In the genomic region with DNA sequence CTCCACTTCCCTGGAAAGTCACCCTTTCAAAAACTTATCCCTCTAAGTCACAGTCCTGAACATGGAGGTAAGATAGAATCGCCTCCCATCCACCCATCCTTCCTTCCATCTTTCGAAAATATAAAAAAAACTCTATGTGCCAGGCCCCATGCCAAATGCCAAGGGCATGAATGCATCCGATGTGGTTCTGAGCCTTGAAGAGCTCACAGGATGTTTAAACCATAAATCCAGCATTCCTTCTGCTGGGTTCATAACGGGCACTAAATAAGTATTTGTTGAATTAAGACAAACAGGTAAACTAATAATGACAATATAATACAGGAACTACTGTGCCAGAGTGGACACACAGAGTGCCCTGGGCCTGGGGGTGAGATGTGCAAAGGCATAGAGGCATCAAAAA, we compare ENCODE assay signal across 15 cellular contexts.
DNase-seq lines count a peak whose midpoint lies in the region.
"Had no signal": no experiment of that assay in that cellular context is flagged by ENCODE, and none has a peak within 500 bp of the region (broad histone marks: within the 10 kb centered on the region; RNA-seq: fewer than 3 reads in every experiment).

No MANE protein-coding gene starts in this region.

- no peaks in the 10 kb centered on the region for H3K9me2 ChIP-seq in Karpas-422 (replicated peaks; ENCODE audit: insufficient read depth, low read length)

- H3K27ac ChIP-seq in Karpas-422 (ENCODE audit: low read length) = peak overlapping the region; percentile 100
- H3K27ac ChIP-seq: pancreas had no signal

- H3K9ac ChIP-seq in Karpas-422 (ENCODE audit: low read length) = peak overlapping the region; percentile 71

- peak; percentile 41 for DNase-seq in AG08396 (ENCODE audit: low spot score)
- DNase-seq in Karpas-422 = peak; percentile 58
- DNase-seq in astrocyte of the hippocampus (ENCODE audit: low read depth, low spot score) = peak; percentile 68
- peak; percentile 78 for DNase-seq in glomerular visceral epithelial cell (ENCODE audit: extremely low spot score)
- no peak for DNase-seq in COR-L47 (lab: John Stamatoyannopoulos, UW)
- DNase-seq in DMS79 treated with DMSO at 0.1 percent for 48 hours (lab: John Stamatoyannopoulos, UW) = no peak
- no peak for DNase-seq in mucosa of gallbladder (ENCODE audit: low spot score)
- no peak for DNase-seq in stimulated activated CD4-positive, alpha-beta T cell treated with anti-CD3 and anti-CD28 coated beads, Interleukin-1b, Interleukin-23, amount 100 ng/mL, for 48 hours
- DNase-seq: activated CD8-positive, alpha-beta memory T cell treated with anti-CD3 and anti-CD28 coated beads for 24 hours; activated naive CD4-positive, alpha-beta T cell; KG1; NCI-H187; pancreas; SHP77 treated with DMSO at 0.1 percent for 48 hours; trophoblast cell had no signal

- H3K27me3 ChIP-seq in Karpas-422 (ENCODE audit: low read length) = no peaks in the 10 kb centered on the region
- H3K27me3 ChIP-seq: pancreas had no signal

- no peaks in the 10 kb centered on the region for H4K20me1 ChIP-seq in Karpas-422 (ENCODE audit: insufficient read depth, low read depth, low read length)

- no peaks in the 10 kb centered on the region for H3K36me3 ChIP-seq in Karpas-422 (ENCODE audit: insufficient read depth, low read length)
- H3K36me3 ChIP-seq: pancreas had no signal

- H3K79me2 ChIP-seq in Karpas-422 (ENCODE audit: low read length) = no peaks in the 10 kb centered on the region

- peak overlapping the region; percentile 61 for H3K4me2 ChIP-seq in Karpas-422 (ENCODE audit: low read depth, low read length, poor library complexity, severe bottlenecking)

- no peaks in the 10 kb centered on the region for H3K9me3 ChIP-seq in Karpas-422 (ENCODE audit: low read length)
- H3K9me3 ChIP-seq: pancreas had no signal

- H2AFZ ChIP-seq in Karpas-422 (ENCODE audit: low read length) = no peak overlapping the region; the same call in 1 of the 2 replicates

- H3K4me3 ChIP-seq in Karpas-422 (ENCODE audit: low read length) = peak overlapping the region; percentile 53
- H3K4me3 ChIP-seq: pancreas had no signal

- peaks cover 72% of the 10 kb centered on the region for H3K4me1 ChIP-seq in Karpas-422 (ENCODE audit: low read length)
- H3K4me1 ChIP-seq: pancreas had no signal

Comparison
In these comparisons a context has a peak if more than half of its experiments do, and no peak if none do; other contexts are left out.
1. DNase-seq: peak in AG08396 (single experiment), Karpas-422 (single experiment), astrocyte of the hippocampus (single experiment) and glomerular visceral epithelial cell (single experiment); none in COR-L47 (single experiment), DMS79 treated with DMSO at 0.1 percent for 48 hours (single experiment), mucosa of gallbladder (single experiment) and stimulated activated CD4-positive, alpha-beta T cell treated with anti-CD3 and anti-CD28 coated beads, Interleukin-1b, Interleukin-23, amount 100 ng/mL, for 48 hours (single experiment).